1 cellular context compared by ENCODE assay signal in genomic region chr2:101731221-101732054, GRCh38.
TF ChIP-seq lines count a peak whose summit lies in the region.

No MANE protein-coding gene starts in this region.

TF ChIP-seq in HepG2, 621 proteins besides CTCF, POLR2A, EP300 and RAD21 (continued from another document and continues in another):
- no peak for TF ChIP-seq ZUFSP (CRISPR knock-in tag; IDR thresholded peaks at IDR 0.05; ENCODE audit: borderline replicate concordance)
- no peak for TF ChIP-seq SMYD3 (CRISPR knock-in tag; IDR thresholded peaks at IDR 0.05)
- peak; percentile 63 for TF ChIP-seq ATF7 (IDR thresholded peaks at IDR 0.05)
- no peak; the same call in 1 of the 2 replicates for TF ChIP-seq ATF7 (CRISPR knock-in tag; IDR thresholded peaks at IDR 0.05)
- TF ChIP-seq ZNF839 (CRISPR knock-in tag; IDR thresholded peaks at IDR 0.05; ENCODE audit: borderline replicate concordance): no peak
- no peak for TF ChIP-seq CBFB (CRISPR knock-in tag; IDR thresholded peaks at IDR 0.05)
- no peak for TF ChIP-seq HNRNPH1 (optimal IDR thresholded peaks at IDR 0.05; ENCODE audit: low read depth, low read length)
- 0 out of 2 replicates have a peak, but pooled peaks have one; percentile 41 for TF ChIP-seq ZNF770 (CRISPR knock-in tag; IDR thresholded peaks at IDR 0.05)
- TF ChIP-seq ZNF24 (IDR thresholded peaks at IDR 0.05): no peak
- TF ChIP-seq UBTF (CRISPR knock-in tag; IDR thresholded peaks at IDR 0.05): no peak
- TF ChIP-seq ZNF20 (CRISPR knock-in tag; IDR thresholded peaks at IDR 0.05): no peak
- TF ChIP-seq ELF4 (CRISPR knock-in tag; IDR thresholded peaks at IDR 0.05; ENCODE audit: borderline replicate concordance): peak; percentile 45; the same call in 1 of the 2 replicates
- TF ChIP-seq MEIS2 (CRISPR knock-in tag; IDR thresholded peaks at IDR 0.05): peak; percentile 54; the same call in 1 of the 2 replicates
- no peak for TF ChIP-seq HNRNPL (IDR thresholded peaks at IDR 0.05; ENCODE audit: low read depth, low read length)
- no peak for TF ChIP-seq HINFP (CRISPR knock-in tag; IDR thresholded peaks at IDR 0.05; ENCODE audit: low read depth)
- TF ChIP-seq SRSF1 (optimal IDR thresholded peaks at IDR 0.05; ENCODE audit: low read depth, low read length): no peak
- TF ChIP-seq RBM22 (optimal IDR thresholded peaks at IDR 0.05; ENCODE audit: low read length): no peak
- TF ChIP-seq ZNF501 (CRISPR knock-in tag; IDR thresholded peaks at IDR 0.05): peak; percentile 50; the same call in 1 of the 2 replicates
- peak; percentile 85 for TF ChIP-seq NFIC (IDR thresholded peaks at IDR 0.05; ENCODE audit: low read length)
- no peak; the same call in 1 of the 2 replicates for TF ChIP-seq ELF1 (CRISPR knock-in tag; IDR thresholded peaks at IDR 0.05)
- TF ChIP-seq SMAD1 (CRISPR knock-in tag; IDR thresholded peaks at IDR 0.05; ENCODE audit: borderline replicate concordance, low read depth): no peak
- TF ChIP-seq NR0B2 (CRISPR knock-in tag; IDR thresholded peaks at IDR 0.05): no peak
- no peak for TF ChIP-seq HBP1 (CRISPR knock-in tag; IDR thresholded peaks at IDR 0.05; ENCODE audit: low read depth)
- TF ChIP-seq PHF5A (CRISPR knock-in tag; IDR thresholded peaks at IDR 0.05; ENCODE audit: low read depth, unreplicated experiment): no peak
- peak; percentile 96 for TF ChIP-seq RARA (CRISPR knock-in tag; IDR thresholded peaks at IDR 0.05)
- 0 out of 2 replicates have a peak, but pooled peaks have one; percentile 44 for TF ChIP-seq ZNF430 (CRISPR knock-in tag; IDR thresholded peaks at IDR 0.05)
- peak; percentile 81 for TF ChIP-seq HDAC2 (CRISPR knock-in tag; IDR thresholded peaks at IDR 0.05)
- TF ChIP-seq CEBPB (IDR thresholded peaks at IDR 0.05; ENCODE audit: borderline replicate concordance, low read depth, low read length): peak; percentile 64; the same call in 1 of the 2 replicates
- TF ChIP-seq ZNF414 (CRISPR knock-in tag; IDR thresholded peaks at IDR 0.05): no peak
- TF ChIP-seq ZNF773 (CRISPR knock-in tag; IDR thresholded peaks at IDR 0.05; ENCODE audit: borderline replicate concordance): no peak
- no peak for TF ChIP-seq SALL2 (CRISPR knock-in tag; IDR thresholded peaks at IDR 0.05)
- TF ChIP-seq ZNF280B (CRISPR knock-in tag; IDR thresholded peaks at IDR 0.05; ENCODE audit: borderline replicate concordance): no peak
- no peak; the same call in 1 of the 2 replicates for TF ChIP-seq MBD4 (IDR thresholded peaks at IDR 0.05; ENCODE audit: borderline replicate concordance, low read length)
- TF ChIP-seq ZXDC (CRISPR knock-in tag; IDR thresholded peaks at IDR 0.05): no peak
- TF ChIP-seq USF2 (IDR thresholded peaks at IDR 0.05; ENCODE audit: low read depth, low read length): no peak
- no peak for TF ChIP-seq USF2 (CRISPR knock-in tag; IDR thresholded peaks at IDR 0.05; ENCODE audit: borderline replicate concordance)
- no peak for TF ChIP-seq HOXA9 (CRISPR knock-in tag; IDR thresholded peaks at IDR 0.05; ENCODE audit: borderline replicate concordance)
- TF ChIP-seq ZNF17 (CRISPR knock-in tag; IDR thresholded peaks at IDR 0.05): no peak
